ENCODE assay signal across 9 cellular contexts in genomic region chr12:47717443-47718193, GRCh38. TPM values are rescaled to one million over a fixed set of nuclear protein-coding genes. Genes with fewer than 3 reads are reported as not detected.
A peak's percentile ranks its signal among the peaks of the same experiment; 100 is the strongest.
DNase-seq lines count a peak whose midpoint lies in the region; TF ChIP-seq lines count a peak whose summit lies in the region.
"Had no signal": no experiment of that assay in that cellular context is flagged by ENCODE, and none has a peak within 500 bp of the region (broad histone marks: within the 10 kb centered on the region; RNA-seq: fewer than 3 reads in every experiment).

No MANE protein-coding gene starts in this region.

- intact Hi-C loops in transverse colon (cut with DNase I; ENCODE audit: low total_unique reads): loop anchor here (2.0 to 5.0 kb wide), 2 partner anchors 19 to 120 kb away; no protein-coding TSS in a partner anchor

- H3K27me3 Mint-ChIP-seq in activated naive CD4-positive, alpha-beta T cell treated with anti-CD3 and anti-CD28 coated beads, Interleukin-2, amount 50 U/mL, for 24 hours: no peaks in the 10 kb centered on the region
- peaks cover 3% of the 10 kb centered on the region for H3K27me3 Mint-ChIP-seq in nephron progenitor cell (ENCODE audit: low read depth, poor library complexity)

- H3K9me3 Mint-ChIP-seq in activated naive CD4-positive, alpha-beta T cell treated with anti-CD3 and anti-CD28 coated beads, Interleukin-2, amount 50 U/mL, for 24 hours: no peaks in the 10 kb centered on the region
- H3K9me3 Mint-ChIP-seq in nephron progenitor cell: no peaks in the 10 kb centered on the region

- H3K4me1 Mint-ChIP-seq in activated naive CD4-positive, alpha-beta T cell treated with anti-CD3 and anti-CD28 coated beads, Interleukin-2, amount 50 U/mL, for 24 hours: peaks cover 37% of the 10 kb centered on the region
- peaks cover 35% of the 10 kb centered on the region for H3K4me1 Mint-ChIP-seq in nephron progenitor cell

- in situ Hi-C loops in transverse colon (cut with MboI; ENCODE audit: low pct_ligation_motif_present in 1 of 4, low pct_unique_long_range_greater_than_20kb in 1 of 4, low sequenced_read_pairs in 3 of 4): loop anchor here in 2 of 4 donors (5.0 to 10.0 kb wide), 3 partner anchors 57 to 117 kb away; partner anchors contain the start of gene SLC48A1 (in 1 of the 2)

- no peak for TF ChIP-seq POLR2A in transverse colon (IDR thresholded peaks at IDR 0.05)

- H3K9me3 ChIP-seq in transverse colon: no peaks in the 10 kb centered on the region

- no peak for TF ChIP-seq EP300 in transverse colon (IDR thresholded peaks at IDR 0.05; ENCODE audit: low read depth)

- peak; percentile 87 for TF ChIP-seq CTCF in nephron progenitor cell (IDR thresholded peaks at IDR 0.05)
- peak; percentile 62 to 82 (median 79) for TF ChIP-seq CTCF in transverse colon (IDR thresholded peaks at IDR 0.05)

- H3K36me3 ChIP-seq in transverse colon: no peaks in the 10 kb centered on the region

- DNase-seq in DMS53 (lab: John Stamatoyannopoulos, UW) (peak; percentile 98), HuH-7 (ENCODE audit: low spot score) (peak; percentile 90), OCI-M2 (lab: John Stamatoyannopoulos, UW; ENCODE audit: unreplicated experiment) (peak; percentile 11), foreskin melanocyte (peak; percentile 69), nephron progenitor cell (peak; percentile 78), transverse colon (peak; percentile 83), NCI-H2171 (lab: John Stamatoyannopoulos, UW) (no peak)

- H3K4me3 ChIP-seq in transverse colon: no peak overlapping the region

- peaks cover 2% of the 10 kb centered on the region for H3K36me3 Mint-ChIP-seq in activated naive CD4-positive, alpha-beta T cell treated with anti-CD3 and anti-CD28 coated beads, Interleukin-2, amount 50 U/mL, for 24 hours
- no peaks in the 10 kb centered on the region for H3K36me3 Mint-ChIP-seq in nephron progenitor cell (ENCODE audit: low read depth)

- WGBS in transverse colon (ENCODE audit: low coverage in 1 of 2), 2 donors: 10 to 23% methylated on average over 2 to 13 of the region's 13 CpGs

- no peaks in the 10 kb centered on the region for H3K27me3 ChIP-seq in transverse colon

- H3K27ac ChIP-seq in transverse colon: peak overlapping the region; percentile 87 to 93 (median 88)

- H3K4me3 Mint-ChIP-seq in activated naive CD4-positive, alpha-beta T cell treated with anti-CD3 and anti-CD28 coated beads, Interleukin-2, amount 50 U/mL, for 24 hours: no peak overlapping the region
- no peak overlapping the region for H3K4me3 Mint-ChIP-seq in nephron progenitor cell

- peaks cover 24 to 36% (median 26%) of the 10 kb centered on the region in 4 donors for H3K4me1 ChIP-seq in transverse colon

- H3K27ac Mint-ChIP-seq in activated naive CD4-positive, alpha-beta T cell treated with anti-CD3 and anti-CD28 coated beads, Interleukin-2, amount 50 U/mL, for 24 hours: peak overlapping the region; percentile 92
- H3K27ac Mint-ChIP-seq in nephron progenitor cell: peak overlapping the region; percentile 83

RNA-seq across cellular contexts. Expression of gene ENDOU, which starts 7.7 kb away (rescaled TPM):
- total RNA-seq in transverse colon: under 1 TPM in 1 of 4 donors, not detected in 3; 0.32 TPM
- total RNA-seq: activated CD8-positive, alpha-beta memory T cell treated with anti-CD3 and anti-CD28 coated beads for 36 hours had no signal

RNA-seq across cellular contexts. Expression of gene RPAP3, which starts 11.8 kb away (rescaled TPM):
- 10 to 100 TPM in 1 of 4 donors, 1 to 10 TPM in 3; 8.1 to 16.0 (median 9.3) TPM for total RNA-seq in transverse colon

RNA-seq across cellular contexts. Expression of gene RAPGEF3, which starts 41.1 kb away (rescaled TPM):
- 10 to 100 TPM in 2 of 4 donors, 1 to 10 TPM in 2; 8.1 to 51.7 (median 24.6) TPM for total RNA-seq in transverse colon

RNA-seq across cellular contexts. Expression of gene SLC48A1, which starts 55.4 kb away (rescaled TPM):
- 10 to 100 TPM; 19.9 to 76.7 (median 23.1) TPM for total RNA-seq in transverse colon
